11 cellular contexts compared by ENCODE assay signal in genomic region chr2:63124209-63124608, GRCh38.
DNase-seq lines count a peak whose midpoint lies in the region; ATAC-seq and TF ChIP-seq lines count a peak whose summit lies in the region.
"Had no signal": no experiment of that assay in that cellular context is flagged by ENCODE, and none has a peak within 500 bp of the region (broad histone marks: within the 10 kb centered on the region; RNA-seq: fewer than 3 reads in every experiment).

No MANE protein-coding gene starts in this region.

- H3K4me3 ChIP-seq in GM06990 (replicated peaks; ENCODE audit: low read depth, low read length), result no peak overlapping the region
- no peak overlapping the region for H3K4me3 ChIP-seq in suprapubic skin
- no peak overlapping the region for H3K4me3 ChIP-seq in psoas muscle
- H3K4me3 ChIP-seq: skin epidermis had no signal

- intact Hi-C loops in psoas muscle (cut with DNase I), result no loop called here

- DNase-seq in GM06990 (ENCODE audit: extremely low read depth, insufficient read length) (peak; percentile 36), GM20000 (ENCODE audit: low spot score) (peak; percentile 33), SIG-M5 (lab: John Stamatoyannopoulos, UW) (peak; percentile 9), suprapubic skin (ENCODE audit: low spot score in 2 of 2) (no peak), erythroblast (lab: John Stamatoyannopoulos, UW) (no peak), psoas muscle (no peak), islet precursor cell (no peak)
- DNase-seq: IMR-90, NCI-H524 had no signal

- H3K4me1 ChIP-seq in suprapubic skin (peaks cover 11% of the 10 kb centered on the region), psoas muscle (no peaks in the 10 kb centered on the region)

- no peak overlapping the region for H3K27ac ChIP-seq in suprapubic skin
- no peak overlapping the region for H3K27ac ChIP-seq in psoas muscle

- WGBS in suprapubic skin, result 26% methylated on average over 2 of the region's 2 CpGs
- 73 to 82% (median 78%) methylated on average over 2 of the region's 2 CpGs for WGBS in psoas muscle, 3 donors

- no peak for TF ChIP-seq EP300 in suprapubic skin (IDR thresholded peaks at IDR 0.05)

- no peak for TF ChIP-seq CTCF in GM06990 (IDR thresholded peaks at IDR 0.05; ENCODE audit: insufficient read depth, low read length, poor library complexity, severe bottlenecking)
- TF ChIP-seq CTCF in GM20000 (IDR thresholded peaks at IDR 0.05; ENCODE audit: extremely low read depth, missing control alignments), result no peak
- TF ChIP-seq CTCF in suprapubic skin (IDR thresholded peaks at IDR 0.05), result no peak
- TF ChIP-seq CTCF in psoas muscle (IDR thresholded peaks at IDR 0.05), result no peak

- ATAC-seq in HG03159 (IDR thresholded peaks at IDR 0.05; ENCODE audit: unreplicated experiment) (peak; percentile 78), psoas muscle (no peak)

- no peaks in the 10 kb centered on the region for H3K36me3 ChIP-seq in GM06990 (ENCODE audit: control insufficient read depth, insufficient read depth, low read length)
- H3K36me3 ChIP-seq in suprapubic skin, result no peaks in the 10 kb centered on the region
- no peaks in the 10 kb centered on the region for H3K36me3 ChIP-seq in psoas muscle (ENCODE audit: insufficient read depth in 1 of 2, low read depth in 1 of 2)

- H3K9me3 ChIP-seq in suprapubic skin (peaks cover 3% of the 10 kb centered on the region), psoas muscle (no peaks in the 10 kb centered on the region)

- H3K27me3 ChIP-seq in GM06990 (replicated peaks; ENCODE audit: control insufficient read depth, insufficient read depth, low read length) (no peaks in the 10 kb centered on the region), suprapubic skin (no peaks in the 10 kb centered on the region), psoas muscle (ENCODE audit: insufficient read depth in 3 of 3, low read length in 2 of 3) (no peaks in the 10 kb centered on the region)

- TF ChIP-seq POLR2A in suprapubic skin (IDR thresholded peaks at IDR 0.05), result no peak
- no peak for TF ChIP-seq POLR2A in erythroblast (IDR thresholded peaks at IDR 0.05; ENCODE audit: low read length)

Comparison
In these comparisons a context has a peak if more than half of its experiments do, and no peak if none do; other contexts are left out.
1. DNase-seq: peak in GM06990 (single experiment), GM20000 (single experiment) and SIG-M5 (single experiment); none in suprapubic skin (0 of 2), erythroblast (0 of 2), psoas muscle (0 of 2) and islet precursor cell (single experiment).